ENCODE assay signal across 38 cellular contexts in the genomic region with DNA sequence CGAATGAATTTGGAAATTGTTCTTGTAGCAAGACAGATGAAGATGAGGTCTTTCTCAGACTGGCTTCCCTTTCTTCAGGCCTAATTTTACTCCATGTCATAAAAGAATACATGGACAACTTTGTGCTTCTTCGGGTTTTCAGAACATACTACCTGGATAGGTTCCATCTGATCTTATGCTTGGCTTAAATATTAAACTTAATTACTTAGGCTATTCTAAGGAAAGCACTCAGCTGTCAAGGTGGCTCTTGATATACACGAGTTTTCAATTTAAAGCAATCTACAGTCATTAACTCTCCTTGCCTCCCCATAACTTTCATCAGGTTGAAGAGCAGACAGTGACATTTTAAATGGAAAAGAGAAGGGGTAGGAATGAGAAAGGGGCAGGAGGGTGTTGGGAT. TPM values are rescaled to one million over a fixed set of nuclear protein-coding genes. Genes with fewer than 3 reads are reported as not detected.
"Had no signal": no experiment of that assay in that cellular context is flagged by ENCODE, and none has a peak within 500 bp of the region (broad histone marks: within the 10 kb centered on the region; RNA-seq: fewer than 3 reads in every experiment).

No MANE protein-coding gene starts in this region.

- H3K4me1 Mint-ChIP-seq: activated naive CD8-positive, alpha-beta T cell treated with anti-CD3 and anti-CD28 coated beads for 36 hours; activated T-helper 17 cell treated with anti-CD3 and anti-CD28 coated beads, Interleukin-2, amount 50 U/mL, for 72 hours had no signal

- H3K4me3 ChIP-seq: adrenal gland, body of pancreas, esophagus squamous epithelium, gastroesophageal sphincter had no signal

- H3K27me3 ChIP-seq: adrenal gland, body of pancreas had no signal

- ATAC-seq: activated CD4-positive, CD25-positive, alpha-beta regulatory T cell treated with anti-CD3 and anti-CD28 coated beads, Interleukin-2, amount 50 U/mL, for 24 hours; activated CD8-positive, alpha-beta T cell treated with anti-CD3 and anti-CD28 coated beads for 36 hours; activated naive CD8-positive, alpha-beta T cell treated with anti-CD3 and anti-CD28 coated beads, Interleukin-2, amount 50 U/mL, for 24 hours; activated T-cell treated with anti-CD3 and anti-CD28 coated beads, Interleukin-2, amount 50 U/mL, for 4 hours; activated T-helper 17 cell treated with anti-CD3 and anti-CD28 coated beads, Interleukin-2, amount 50 U/mL, for 72 hours; body of pancreas; gastroesophageal sphincter; T-helper 17 cell had no signal

- H3K36me3 Mint-ChIP-seq: activated naive CD4-positive, alpha-beta T cell treated with anti-CD3 and anti-CD28 coated beads, Interleukin-2, amount 50 U/mL, for 24 hours; activated naive CD8-positive, alpha-beta T cell treated with anti-CD3 and anti-CD28 coated beads for 36 hours had no signal

- H3K4me3 Mint-ChIP-seq: activated B cell treated with CpG ODN at 0.5 μM for 24 hours; activated CD8-positive, alpha-beta T cell treated with anti-CD3 and anti-CD28 coated beads for 36 hours; activated naive CD4-positive, alpha-beta T cell treated with anti-CD3 and anti-CD28 coated beads for 36 hours; activated naive CD4-positive, alpha-beta T cell treated with anti-CD3 and anti-CD28 coated beads, Interleukin-2, amount 50 U/mL, for 24 hours; activated naive CD8-positive, alpha-beta T cell treated with anti-CD3 and anti-CD28 coated beads for 36 hours; activated naive CD8-positive, alpha-beta T cell treated with anti-CD3 and anti-CD28 coated beads, Interleukin-2, amount 50 U/mL, for 24 hours; activated T-cell treated with anti-CD3 and anti-CD28 coated beads, Interleukin-2, amount 50 U/mL, for 4 hours; activated T-helper 17 cell treated with anti-CD3 and anti-CD28 coated beads, Interleukin-2, amount 50 U/mL, for 72 hours; T-helper 17 cell; T-helper 2 cell treated with Interferon-gamma antibody and Interleukin-4, amounts not matched to agents 5 μg/mL and 100 μg/mL, for 36 hours had no signal

- FAIRE-seq: colon, endometrium, endothelial cell of umbilical vein had no signal

- H3K27me3 Mint-ChIP-seq: activated CD8-positive, alpha-beta T cell treated with anti-CD3 and anti-CD28 coated beads for 36 hours had no signal

- H3K27ac ChIP-seq: adrenal gland, body of pancreas, epithelial cell of prostate, esophagus squamous epithelium, gastroesophageal sphincter, WERI-Rb-1 had no signal

- H3K36me3 ChIP-seq: adrenal gland, esophagus squamous epithelium, gastroesophageal sphincter, WERI-Rb-1 had no signal

- H3K4me1 ChIP-seq: adrenal gland, body of pancreas, esophagus squamous epithelium had no signal

- H3K9me3 Mint-ChIP-seq: activated B cell treated with CpG ODN at 0.5 μM for 24 hours; activated CD8-positive, alpha-beta T cell treated with anti-CD3 and anti-CD28 coated beads for 36 hours; activated naive CD4-positive, alpha-beta T cell treated with anti-CD3 and anti-CD28 coated beads for 36 hours; activated naive CD4-positive, alpha-beta T cell treated with anti-CD3 and anti-CD28 coated beads, Interleukin-2, amount 50 U/mL, for 24 hours; activated naive CD8-positive, alpha-beta T cell treated with anti-CD3 and anti-CD28 coated beads for 36 hours; activated naive CD8-positive, alpha-beta T cell treated with anti-CD3 and anti-CD28 coated beads, Interleukin-2, amount 50 U/mL, for 24 hours; activated T-cell treated with anti-CD3 and anti-CD28 coated beads, Interleukin-2, amount 50 U/mL, for 4 hours; activated T-helper 17 cell treated with anti-CD3 and anti-CD28 coated beads, Interleukin-2, amount 50 U/mL, for 72 hours; T-helper 2 cell treated with Interferon-gamma antibody and Interleukin-4, amounts not matched to agents 5 μg/mL and 100 μg/mL, for 36 hours had no signal

- DNase-seq: activated B cell treated with CpG ODN at 0.5 μM for 24 hours; activated CD4-positive, alpha-beta T cell treated with anti-CD3 and anti-CD28 coated beads for 48 hours; activated CD4-positive, alpha-beta T cell treated with anti-CD3 and anti-CD28 coated beads, Interleukin-2, amount 50 U/mL, for 1 hour; activated CD4-positive, alpha-beta T cell treated with anti-CD3 and anti-CD28 coated beads, Interleukin-2, amount 50 U/mL, for 48 hours; activated CD8-positive, alpha-beta memory T cell treated with anti-CD3 and anti-CD28 coated beads for 24 hours; activated CD8-positive, alpha-beta T cell treated with anti-CD3 and anti-CD28 coated beads for 36 hours; activated effector memory CD4-positive, alpha-beta T cell treated with anti-CD3 and anti-CD28 coated beads, Interleukin-2, amount 50 U/mL, for 16 hours; activated naive CD4-positive, alpha-beta T cell treated with anti-CD3 and anti-CD28 coated beads for 36 hours; activated naive CD8-positive, alpha-beta T cell treated with anti-CD3 and anti-CD28 coated beads for 36 hours; activated naive CD8-positive, alpha-beta T cell treated with anti-CD3 and anti-CD28 coated beads, Interleukin-2, amount 50 U/mL, for 24 hours; activated T-cell treated with anti-CD3 and anti-CD28 coated beads, Interleukin-2, amount 50 U/mL, for 4 hours; adrenal gland; amygdala; aorta; body of pancreas; caudate nucleus; effector CD8-positive, alpha-beta T cell; esophagus squamous epithelium; foreskin melanocyte; T-helper 1 cell; T-helper 17 cell; T1000; WERI-Rb-1 had no signal

- H3K27ac Mint-ChIP-seq: activated B cell treated with CpG ODN at 0.5 μM for 24 hours; activated CD8-positive, alpha-beta T cell treated with anti-CD3 and anti-CD28 coated beads for 36 hours; activated naive CD4-positive, alpha-beta T cell treated with anti-CD3 and anti-CD28 coated beads for 36 hours; activated naive CD4-positive, alpha-beta T cell treated with anti-CD3 and anti-CD28 coated beads, Interleukin-2, amount 50 U/mL, for 24 hours; activated naive CD8-positive, alpha-beta T cell treated with anti-CD3 and anti-CD28 coated beads for 36 hours; activated naive CD8-positive, alpha-beta T cell treated with anti-CD3 and anti-CD28 coated beads, Interleukin-2, amount 50 U/mL, for 24 hours; activated T-helper 17 cell treated with anti-CD3 and anti-CD28 coated beads, Interleukin-2, amount 50 U/mL, for 72 hours; T-helper 17 cell; T-helper 2 cell treated with Interferon-gamma antibody and Interleukin-4, amounts not matched to agents 5 μg/mL and 100 μg/mL, for 36 hours had no signal

- H3K9me3 ChIP-seq: adrenal gland, body of pancreas, esophagus squamous epithelium, gastroesophageal sphincter had no signal

RNA-seq across cellular contexts. Expression of a gene that starts 9.5 kb away (rescaled TPM):
- total RNA-seq: activated B cell treated with CpG ODN at 0.5 μM for 24 hours; activated CD8-positive, alpha-beta T cell treated with anti-CD3 and anti-CD28 coated beads for 36 hours; activated naive CD4-positive, alpha-beta T cell treated with anti-CD3 and anti-CD28 coated beads for 36 hours; activated naive CD8-positive, alpha-beta T cell treated with anti-CD3 and anti-CD28 coated beads for 36 hours; activated T-cell treated with anti-CD3 and anti-CD28 coated beads, Interleukin-2, amount 50 U/mL, for 4 hours; activated T-helper 17 cell treated with anti-CD3 and anti-CD28 coated beads, Interleukin-2, amount 50 U/mL, for 72 hours; adrenal gland; aorta; body of pancreas; chondrocyte; dermis microvascular lymphatic vessel endothelial cell; endothelial cell of umbilical vein; esophagus squamous epithelium; fibroblast of lung; fibroblast of villous mesenchyme; gastroesophageal sphincter; glomerular endothelial cell; T-helper 17 cell had no signal
- polyA plus RNA-seq: adrenal gland, aorta, endothelial cell of umbilical vein, esophagus, fibroblast of lung had no signal
